Comparison of ENCODE assay signal across 8 cellular contexts in the genomic region with DNA sequence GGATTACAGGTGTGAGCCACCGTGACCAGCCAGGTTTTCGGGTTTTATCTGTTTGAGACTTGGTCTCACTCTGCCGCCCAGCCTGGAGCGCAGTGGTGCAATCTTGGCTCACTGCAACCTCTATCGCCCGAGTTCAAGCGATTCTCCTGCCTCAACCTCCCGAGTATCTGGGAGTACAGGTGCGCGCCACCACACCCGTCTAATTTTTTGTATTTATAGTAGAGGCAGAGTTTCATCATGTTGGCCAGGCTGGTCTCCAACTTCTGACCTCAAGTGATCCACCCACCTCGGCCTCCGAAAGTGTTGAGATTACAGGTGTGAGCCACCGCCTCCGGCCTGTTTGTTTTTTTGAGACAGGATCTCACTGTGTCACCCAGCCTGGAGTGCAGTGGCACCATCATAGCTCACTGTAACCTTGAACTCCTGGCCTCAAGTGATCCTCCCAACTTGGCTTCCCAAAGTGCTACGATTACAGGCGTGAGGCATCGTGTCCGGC. TPM values are rescaled to one million over a fixed set of nuclear protein-coding genes. Genes with fewer than 3 reads are reported as not detected.
A peak's percentile ranks its signal among the peaks of the same experiment; 100 is the strongest.
DNase-seq lines count a peak whose midpoint lies in the region; ATAC-seq and TF ChIP-seq lines count a peak whose summit lies in the region.
"Not testable (repeated sequence)": the region's sequence is repeated elsewhere in the genome, so short reads cannot be mapped to it uniquely, and the experiment has no call there.

No MANE protein-coding gene starts in this region.

- H3K9me3 Mint-ChIP-seq in activated naive CD8-positive, alpha-beta T cell treated with anti-CD3 and anti-CD28 coated beads for 36 hours; effector memory CD8-positive, alpha-beta T cell; nephron; stimulated activated effector memory CD8-positive, alpha-beta T cell treated with anti-CD3 and anti-CD28 coated beads, Interleukin-12 subunit alpha, Interleukin-12 subunit beta, amount 100 ng/mL, for 72 hours: not testable (repeated sequence)

- H3K9me2 ChIP-seq in HCT116 (ENCODE audit: insufficient read depth) = not testable (repeated sequence)

- peaks cover 27% of the 10 kb centered on the region for H3K79me2 ChIP-seq in HCT116 (ENCODE audit: insufficient read depth, low read length)

- TF ChIP-seq RAD21 in HCT116 (IDR thresholded peaks at IDR 0.05; ENCODE audit: low read depth) = not testable (repeated sequence)

- not testable (repeated sequence) for TF ChIP-seq CTCF in AG04449 (IDR thresholded peaks at IDR 0.05; ENCODE audit: insufficient read depth, low read length, missing control alignments); HCT116 (IDR thresholded peaks at IDR 0.05 in 2 of 3, conservative IDR thresholded peaks at IDR 0.05 in 1 of 3; ENCODE audit: borderline replicate concordance in 1 of 3, insufficient read depth in 1 of 3, low read depth in 2 of 3, low read length in 2 of 3); nephron (IDR thresholded peaks at IDR 0.05; ENCODE audit: unreplicated experiment in 3 of 3)

- not testable (repeated sequence) for H3K36me3 ChIP-seq in HCT116 (ENCODE audit: control insufficient read depth in 1 of 2, insufficient read depth in 2 of 2, low read length in 2 of 2); SJCRH30
- H3K36me3 ChIP-seq in iPS-20b (ENCODE audit: insufficient read depth, low read depth, low read length) = peaks cover 17% of the 10 kb centered on the region; the same call in 1 of the 2 replicates

- peaks cover 23% of the 10 kb centered on the region for H3K4me1 Mint-ChIP-seq in activated naive CD8-positive, alpha-beta T cell treated with anti-CD3 and anti-CD28 coated beads for 36 hours
- H3K4me1 Mint-ChIP-seq in effector memory CD8-positive, alpha-beta T cell (ENCODE audit: low read depth in 2 of 2) = peaks cover 30 to 37% of the 10 kb centered on the region in 2 donors
- H3K4me1 Mint-ChIP-seq in nephron = not testable (repeated sequence)
- peaks cover 49% of the 10 kb centered on the region for H3K4me1 Mint-ChIP-seq in stimulated activated effector memory CD8-positive, alpha-beta T cell treated with anti-CD3 and anti-CD28 coated beads, Interleukin-12 subunit alpha, Interleukin-12 subunit beta, amount 100 ng/mL, for 72 hours

- RAD21 ChIA-PET in HCT116 (lab: Charles Lee; ENCODE audit: low non-redundant PET in 1 of 2, low total read pairs in 2 of 2, uncharacterized antibody in 2 of 2, unreplicated experiment in 2 of 2) = not testable (repeated sequence)

- POLR2A ChIA-PET in AG04449 (lab: Yijun Ruan, JAX) = interaction anchor here (1.3 kb wide), 1 partner anchor 26 kb away, joined by 3 read pairs; the partner anchor contains the start of gene PPP1CA
- POLR2A ChIA-PET in HCT116 (lab: Charles Lee) = interaction anchor here (0.7 kb wide), 1 partner anchor 59 kb away, joined by 3 read pairs; no protein-coding TSS in a partner anchor

- H3K27me3 ChIP-seq in HCT116 (ENCODE audit: insufficient read depth, low read length); SJCRH30; iPS-20b (ENCODE audit: insufficient read depth, low read length): not testable (repeated sequence)

- not testable (repeated sequence) for H3K27me3 Mint-ChIP-seq in activated naive CD8-positive, alpha-beta T cell treated with anti-CD3 and anti-CD28 coated beads for 36 hours; effector memory CD8-positive, alpha-beta T cell; nephron (ENCODE audit: low read depth)

- BruUV-seq in HCT116 (replicated peaks; lab: Mats Ljungman, UMichigan) = not testable (repeated sequence)

- not testable (repeated sequence) for TF ChIP-seq POLR2A in HCT116 (IDR thresholded peaks at IDR 0.05; ENCODE audit: borderline replicate concordance, extremely low read depth, insufficient read depth, insufficient read length)

- peak overlapping the region; percentile 96 for H3K4me3 Mint-ChIP-seq in activated naive CD8-positive, alpha-beta T cell treated with anti-CD3 and anti-CD28 coated beads for 36 hours
- peak overlapping the region; percentile 93 to 94 for H3K4me3 Mint-ChIP-seq in effector memory CD8-positive, alpha-beta T cell
- peak overlapping the region; percentile 90 to 96 (median 95) for H3K4me3 Mint-ChIP-seq in nephron
- H3K4me3 Mint-ChIP-seq in stimulated activated effector memory CD8-positive, alpha-beta T cell treated with anti-CD3 and anti-CD28 coated beads, Interleukin-12 subunit alpha, Interleukin-12 subunit beta, amount 100 ng/mL, for 72 hours = peak overlapping the region; percentile 89

- peak overlapping the region; percentile 97 for H3K4me3 ChIP-seq in AG04449 (ENCODE audit: low read depth, low read length)
- not testable (repeated sequence) for H3K4me3 ChIP-seq in HCT116 (replicated peaks in 1 of 2; ENCODE audit: low read depth in 1 of 2, low read length in 2 of 2)
- peak overlapping the region; percentile 94 for H3K4me3 ChIP-seq in SJCRH30
- peak overlapping the region; percentile 89 for H3K4me3 ChIP-seq in iPS-20b (ENCODE audit: low read length)

- not testable (repeated sequence) for H2AFZ ChIP-seq in HCT116 (ENCODE audit: low read depth, low read length, poor library complexity, severe bottlenecking)

- not testable (repeated sequence) for H3K9me3 ChIP-seq in HCT116 (ENCODE audit: control insufficient read depth in 1 of 2, insufficient read depth in 1 of 2, low read depth in 1 of 2, low read length in 2 of 2); SJCRH30 (replicated peaks); iPS-20b (ENCODE audit: insufficient read depth, low read depth, low read length)

- CTCF ChIA-PET in AG04449 (lab: Yijun Ruan, JAX) = interaction anchor here (0.9 to 3.7 kb wide), 2 partner anchors 26 to 41 kb away, joined by 3 to 15 read pairs; partner anchors contain the start of gene PPP1CA
- CTCF ChIA-PET in HCT116 (lab: Charles Lee) = not testable (repeated sequence)

- H3K27ac Mint-ChIP-seq in activated naive CD8-positive, alpha-beta T cell treated with anti-CD3 and anti-CD28 coated beads for 36 hours = peak overlapping the region; percentile 97
- peak overlapping the region; percentile 96 to 97 for H3K27ac Mint-ChIP-seq in effector memory CD8-positive, alpha-beta T cell
- H3K27ac Mint-ChIP-seq in nephron = peak overlapping the region; percentile 92 to 98 (median 94)
- peak overlapping the region; percentile 92 for H3K27ac Mint-ChIP-seq in stimulated activated effector memory CD8-positive, alpha-beta T cell treated with anti-CD3 and anti-CD28 coated beads, Interleukin-12 subunit alpha, Interleukin-12 subunit beta, amount 100 ng/mL, for 72 hours

- H4K20me1 ChIP-seq in HCT116 (ENCODE audit: insufficient read depth) = not testable (repeated sequence)

- intact Hi-C loops in HCT116 (cut with micrococcal nuclease) = loop anchor here (5.0 kb wide), 1 partner anchor 80 kb away; the partner anchor contains the start of genes CDK2AP2 and PITPNM1

- not testable (repeated sequence) for ATAC-seq in HCT116; effector memory CD8-positive, alpha-beta T cell (replicated peaks)
- ATAC-seq in stimulated activated effector memory CD8-positive, alpha-beta T cell treated with anti-CD3 and anti-CD28 coated beads, Interleukin-12 subunit alpha, Interleukin-12 subunit beta, amount 100 ng/mL, for 72 hours = peak; percentile 41

- peak overlapping the region; percentile 20; the same call in 1 of the 2 replicates for H3K27ac ChIP-seq in HCT116 (ENCODE audit: low read depth, low read length)
- not testable (repeated sequence) for H3K27ac ChIP-seq in SJCRH30; iPS-20b (ENCODE audit: low read length)

- not testable (repeated sequence) for H3K36me3 Mint-ChIP-seq in activated naive CD8-positive, alpha-beta T cell treated with anti-CD3 and anti-CD28 coated beads for 36 hours; nephron (ENCODE audit: low read depth)
- H3K36me3 Mint-ChIP-seq in effector memory CD8-positive, alpha-beta T cell (ENCODE audit: insufficient read depth) = peaks cover 37% of the 10 kb centered on the region
- H3K36me3 Mint-ChIP-seq in stimulated activated effector memory CD8-positive, alpha-beta T cell treated with anti-CD3 and anti-CD28 coated beads, Interleukin-12 subunit alpha, Interleukin-12 subunit beta, amount 100 ng/mL, for 72 hours = peaks cover 64% of the 10 kb centered on the region

- H3K4me1 ChIP-seq in HCT116 (ENCODE audit: control insufficient read depth in 1 of 2, insufficient read depth in 2 of 2, low read length in 2 of 2) = peaks cover 15 to 21% of the 10 kb centered on the region in 2 experiments
- not testable (repeated sequence) for H3K4me1 ChIP-seq in SJCRH30; iPS-20b (ENCODE audit: insufficient read depth, low read length)

- not testable (repeated sequence) for DNase-seq in AG04449 (ENCODE audit: low read depth, low spot score); HCT116 (ENCODE audit: low read depth, low spot score); SJCRH30; activated naive CD8-positive, alpha-beta T cell treated with anti-CD3 and anti-CD28 coated beads for 36 hours; effector memory CD8-positive, alpha-beta T cell
- DNase-seq in stimulated activated effector memory CD8-positive, alpha-beta T cell treated with anti-CD3 and anti-CD28 coated beads, Interleukin-12 subunit alpha, Interleukin-12 subunit beta, amount 100 ng/mL, for 72 hours (ENCODE audit: low spot score in 2 of 2) = peak in 1 of 2 donors; percentile 62

- H3K4me2 ChIP-seq in HCT116 (ENCODE audit: low read length) = peak overlapping the region; percentile 95; the same call in 1 of the 2 replicates

- H3K9ac ChIP-seq in HCT116 (ENCODE audit: low read length) = not testable (repeated sequence)
- peak overlapping the region; percentile 91; the same call in 1 of the 2 replicates for H3K9ac ChIP-seq in iPS-20b (ENCODE audit: low read depth, low read length)

RNA-seq across cellular contexts. Expression of gene RPS6KB2, which starts 0.9 kb away (rescaled TPM):
- total RNA-seq in HCT116 (2021; ENCODE audit: unreplicated experiment) = 54.1 TPM
- 46.1 and 52.7 TPM in 2 replicates for polyA plus RNA-seq in HCT116 (2012)
- total RNA-seq in SJCRH30 (2014; rRNA removed; shearing (Covaris generic)) = 25.9 and 33.5 TPM in 2 replicates
- 10 to 100 TPM; 64.9 to 67.7 TPM for total RNA-seq in activated naive CD8-positive, alpha-beta T cell treated with anti-CD3 and anti-CD28 coated beads for 36 hours

RNA-seq across cellular contexts. Expression of gene PTPRCAP, which starts 10.1 kb away (rescaled TPM):
- 1.4 TPM for total RNA-seq in HCT116 (2021; ENCODE audit: unreplicated experiment)
- polyA plus RNA-seq in HCT116 (2012) = 2.5 and 3.0 TPM in 2 replicates
- 1.1 TPM in 1 of 2 replicates, not detected in the other for total RNA-seq in SJCRH30 (2014; rRNA removed; shearing (Covaris generic))
- total RNA-seq in activated naive CD8-positive, alpha-beta T cell treated with anti-CD3 and anti-CD28 coated beads for 36 hours = 100 to 1,000 TPM; 110 to 117 TPM

RNA-seq across cellular contexts. Expression of gene CARNS1, which starts 11.9 kb away (rescaled TPM):
- total RNA-seq in HCT116 (2021; ENCODE audit: unreplicated experiment) = 1.0 TPM
- polyA plus RNA-seq in HCT116 (2012) = 0.71 and 0.88 TPM in 2 replicates
- total RNA-seq in SJCRH30 (2014; rRNA removed; shearing (Covaris generic)) = 0.05 and 0.08 TPM in 2 replicates
- 1 to 10 TPM; 3.1 to 3.7 TPM for total RNA-seq in activated naive CD8-positive, alpha-beta T cell treated with anti-CD3 and anti-CD28 coated beads for 36 hours

RNA-seq across cellular contexts. Expression of gene CORO1B, which starts 15.9 kb away (rescaled TPM):
- total RNA-seq in HCT116 (2021; ENCODE audit: unreplicated experiment) = 94.5 TPM
- polyA plus RNA-seq in HCT116 (2012) = 96.4 and 118 TPM in 2 replicates
- total RNA-seq in SJCRH30 (2014; rRNA removed; shearing (Covaris generic)) = 25.5 and 30.1 TPM in 2 replicates
- 100 to 1,000 TPM; 293 to 310 TPM for total RNA-seq in activated naive CD8-positive, alpha-beta T cell treated with anti-CD3 and anti-CD28 coated beads for 36 hours

RNA-seq across cellular contexts. Expression of gene TBC1D10C, which starts 23.5 kb away (rescaled TPM):
- total RNA-seq in HCT116 (2021; ENCODE audit: unreplicated experiment) = 0.39 TPM
- polyA plus RNA-seq in HCT116 (2012) = 0.07 and 0.22 TPM in 2 replicates
- total RNA-seq in SJCRH30 (2014; rRNA removed; shearing (Covaris generic)) = not detected in 2 replicates
- 100 to 1,000 TPM; 117 to 121 TPM for total RNA-seq in activated naive CD8-positive, alpha-beta T cell treated with anti-CD3 and anti-CD28 coated beads for 36 hours

Comparison
In these comparisons a context has a peak if more than half of its experiments do, and no peak if none do; other contexts are left out.
1. RNA of gene PTPRCAP, which starts 10.1 kb away (total RNA-seq): 110 to 117 TPM in activated naive CD8-positive, alpha-beta T cell treated with anti-CD3 and anti-CD28 coated beads for 36 hours; 1.4 TPM in HCT116 (single experiment) and 1.1 TPM in SJCRH30; every median in the first group is over 10 times any median in the second.
2. Peak in every context shown above with its lines, with median percentiles within 50 percentile points of each other: H3K27ac Mint-ChIP-seq and H3K4me3 Mint-ChIP-seq.